Comparison of ENCODE assay signal across 8 cellular contexts in genomic region chr3:52231502-52232278, GRCh38. TPM values are rescaled to one million over a fixed set of nuclear protein-coding genes. Genes with fewer than 3 reads are reported as not detected.
A peak's percentile ranks its signal among the peaks of the same experiment; 100 is the strongest.
DNase-seq lines count a peak whose midpoint lies in the region; ATAC-seq and TF ChIP-seq lines count a peak whose summit lies in the region.

No MANE protein-coding gene starts in this region.

- CTCF ChIA-PET in activated CD8-positive, alpha-beta T cell treated with anti-CD3 and anti-CD28 coated beads, Interleukin-2, amount 10 ng/mL, durations not matched to agents 7 days and 5 days (lab: Charles Lee): interaction anchor here (0.7 to 11.1 kb wide), 26 partner anchors 9 to 181 kb away, joined by 3 to 176 read pairs (median 6); partner anchors contain the start of genes DNAH1, GLYCTK, PPM1M and WDR82

- ATAC-seq in GM18868 (IDR thresholded peaks at IDR 0.05; ENCODE audit: unreplicated experiment): peak; percentile 41
- peak; percentile 88 for ATAC-seq in activated CD8-positive, alpha-beta T cell treated with anti-CD3 and anti-CD28 coated beads, Interleukin-2, amount 10 ng/mL, durations not matched to agents 7 days and 5 days
- peak; percentile 95 for ATAC-seq in effector memory CD8-positive, alpha-beta T cell (replicated peaks)
- peak; percentile 76 for ATAC-seq in stimulated activated naive CD8-positive, alpha-beta T cell treated with anti-CD3 and anti-CD28 coated beads, Interleukin-15, Interleukin-2, amounts not matched to agents 100 U/mL and 50 U/mL, for 24 hours
- no peak for ATAC-seq in HG03521 (IDR thresholded peaks at IDR 0.05; ENCODE audit: unreplicated experiment)

- POLR2A ChIA-PET in activated CD8-positive, alpha-beta T cell treated with anti-CD3 and anti-CD28 coated beads, Interleukin-2, amount 10 ng/mL, durations not matched to agents 7 days and 5 days (lab: Charles Lee): interaction anchor here (0.6 to 2.9 kb wide), 13 partner anchors 9 to 108 kb away, joined by 3 to 17 read pairs (median 6); partner anchors contain the start of genes GLYCTK and WDR82

- peaks cover 62% of the 10 kb centered on the region for H3K4me1 Mint-ChIP-seq in activated CD8-positive, alpha-beta T cell treated with anti-CD3 and anti-CD28 coated beads, Interleukin-2, amount 10 ng/mL, durations not matched to agents 7 days and 5 days (ENCODE audit: low read depth)
- peaks cover 43 to 44% of the 10 kb centered on the region in 2 donors for H3K4me1 Mint-ChIP-seq in effector memory CD8-positive, alpha-beta T cell (ENCODE audit: low read depth in 2 of 2)
- H3K4me1 Mint-ChIP-seq in nephron: no peaks in the 10 kb centered on the region

- peak overlapping the region; percentile 77 for H3K27ac Mint-ChIP-seq in activated CD8-positive, alpha-beta T cell treated with anti-CD3 and anti-CD28 coated beads, Interleukin-2, amount 10 ng/mL, durations not matched to agents 7 days and 5 days
- peak overlapping the region; percentile 62 to 81 for H3K27ac Mint-ChIP-seq in effector memory CD8-positive, alpha-beta T cell
- no peak overlapping the region for H3K27ac Mint-ChIP-seq in nephron

- peak overlapping the region; percentile 38 for H3K4me3 Mint-ChIP-seq in activated CD8-positive, alpha-beta T cell treated with anti-CD3 and anti-CD28 coated beads, Interleukin-2, amount 10 ng/mL, durations not matched to agents 7 days and 5 days
- peak overlapping the region; percentile 46 to 65 for H3K4me3 Mint-ChIP-seq in effector memory CD8-positive, alpha-beta T cell
- H3K4me3 Mint-ChIP-seq in nephron: no peak overlapping the region

- peak; percentile 76 for DNase-seq in 8988T
- DNase-seq in NCI-H460 (ENCODE audit: extremely low read depth, low read depth): peak; percentile 55
- peak; percentile 89 for DNase-seq in activated CD8-positive, alpha-beta T cell treated with anti-CD3 and anti-CD28 coated beads, Interleukin-2, amount 10 ng/mL, durations not matched to agents 7 days and 5 days
- peak; percentile 91 to 92 (median 91) for DNase-seq in effector memory CD8-positive, alpha-beta T cell
- DNase-seq in stimulated activated naive CD8-positive, alpha-beta T cell treated with anti-CD3 and anti-CD28 coated beads, Interleukin-15, Interleukin-2, amounts not matched to agents 100 U/mL and 50 U/mL, for 24 hours: peak; percentile 95

- TF ChIP-seq CTCF in nephron (IDR thresholded peaks at IDR 0.05; ENCODE audit: unreplicated experiment in 3 of 3): peak; percentile 51 to 65 (median 58)

- H3K9me3 Mint-ChIP-seq in activated CD8-positive, alpha-beta T cell treated with anti-CD3 and anti-CD28 coated beads, Interleukin-2, amount 10 ng/mL, durations not matched to agents 7 days and 5 days (ENCODE audit: insufficient read depth): no peaks in the 10 kb centered on the region
- no peaks in the 10 kb centered on the region for H3K9me3 Mint-ChIP-seq in effector memory CD8-positive, alpha-beta T cell
- H3K9me3 Mint-ChIP-seq in nephron: no peaks in the 10 kb centered on the region

- H3K27me3 Mint-ChIP-seq in activated CD8-positive, alpha-beta T cell treated with anti-CD3 and anti-CD28 coated beads, Interleukin-2, amount 10 ng/mL, durations not matched to agents 7 days and 5 days (ENCODE audit: low read depth): no peaks in the 10 kb centered on the region
- no peaks in the 10 kb centered on the region for H3K27me3 Mint-ChIP-seq in effector memory CD8-positive, alpha-beta T cell
- peaks cover 4% of the 10 kb centered on the region for H3K27me3 Mint-ChIP-seq in nephron (ENCODE audit: low read depth)

- peaks cover 65% of the 10 kb centered on the region for H3K36me3 Mint-ChIP-seq in activated CD8-positive, alpha-beta T cell treated with anti-CD3 and anti-CD28 coated beads, Interleukin-2, amount 10 ng/mL, durations not matched to agents 7 days and 5 days (ENCODE audit: low read depth)
- peaks cover 50% of the 10 kb centered on the region for H3K36me3 Mint-ChIP-seq in effector memory CD8-positive, alpha-beta T cell (ENCODE audit: insufficient read depth)
- H3K36me3 Mint-ChIP-seq in nephron (ENCODE audit: low read depth): peaks cover 6% of the 10 kb centered on the region

RNA-seq across cellular contexts. Expression of gene TLR9, which starts 6.2 kb away (rescaled TPM):
- not detected in 2 replicates for total RNA-seq in NCI-H460 (2014; rRNA removed; shearing (Covaris generic))
- not detected in 2 replicates for polyA plus RNA-seq in NCI-H460 (2014; cell fraction: nucleus; rRNA removed)
- total RNA-seq in activated CD8-positive, alpha-beta T cell treated with anti-CD3 and anti-CD28 coated beads, Interleukin-2, amount 10 ng/mL, durations not matched to agents 7 days and 5 days: under 1 TPM; 0.52 to 0.79 TPM

RNA-seq across cellular contexts. Expression of gene TWF2, which starts 7.3 kb away (rescaled TPM):
- 26.6 and 29.3 TPM in 2 replicates for total RNA-seq in NCI-H460 (2014; rRNA removed; shearing (Covaris generic))
- polyA plus RNA-seq in NCI-H460 (2014; cell fraction: nucleus; rRNA removed): 48.6 and 56.5 TPM in 2 replicates
- 100 to 1,000 TPM; 154 to 162 TPM for total RNA-seq in activated CD8-positive, alpha-beta T cell treated with anti-CD3 and anti-CD28 coated beads, Interleukin-2, amount 10 ng/mL, durations not matched to agents 7 days and 5 days

RNA-seq across cellular contexts. Expression of gene PPM1M, which starts 13.9 kb away (rescaled TPM):
- 11.1 and 13.9 TPM in 2 replicates for total RNA-seq in NCI-H460 (2014; rRNA removed; shearing (Covaris generic))
- polyA plus RNA-seq in NCI-H460 (2014; cell fraction: nucleus; rRNA removed): 22.9 and 23.0 TPM in 2 replicates
- 10 to 100 TPM; 90.7 to 91.9 TPM for total RNA-seq in activated CD8-positive, alpha-beta T cell treated with anti-CD3 and anti-CD28 coated beads, Interleukin-2, amount 10 ng/mL, durations not matched to agents 7 days and 5 days

RNA-seq across cellular contexts. Expression of gene ALAS1, which starts 33.7 kb away (rescaled TPM):
- 54.6 and 56.3 TPM in 2 replicates for total RNA-seq in NCI-H460 (2014; rRNA removed; shearing (Covaris generic))
- polyA plus RNA-seq in NCI-H460 (2014; cell fraction: nucleus; rRNA removed): 38.5 and 39.2 TPM in 2 replicates
- 10 to 100 TPM; 57.7 to 60.8 TPM for total RNA-seq in activated CD8-positive, alpha-beta T cell treated with anti-CD3 and anti-CD28 coated beads, Interleukin-2, amount 10 ng/mL, durations not matched to agents 7 days and 5 days

RNA-seq across cellular contexts. Expression of gene WDR82, which starts 46.8 kb away (rescaled TPM):
- 33.5 and 37.9 TPM in 2 replicates for total RNA-seq in NCI-H460 (2014; rRNA removed; shearing (Covaris generic))
- 13.0 and 21.0 TPM in 2 replicates for polyA plus RNA-seq in NCI-H460 (2014; cell fraction: nucleus; rRNA removed)
- 100 to 1,000 TPM; 131 TPM for total RNA-seq in activated CD8-positive, alpha-beta T cell treated with anti-CD3 and anti-CD28 coated beads, Interleukin-2, amount 10 ng/mL, durations not matched to agents 7 days and 5 days

Comparison
In these comparisons a context has a peak if more than half of its experiments do, and no peak if none do; other contexts are left out.
1. H3K27ac Mint-ChIP-seq: peak in activated CD8-positive, alpha-beta T cell treated with anti-CD3 and anti-CD28 coated beads, Interleukin-2, amount 10 ng/mL, durations not matched to agents 7 days and 5 days (single experiment) and effector memory CD8-positive, alpha-beta T cell (2 of 2); none in nephron (0 of 3).
2. H3K4me3 Mint-ChIP-seq: peak in activated CD8-positive, alpha-beta T cell treated with anti-CD3 and anti-CD28 coated beads, Interleukin-2, amount 10 ng/mL, durations not matched to agents 7 days and 5 days (single experiment) and effector memory CD8-positive, alpha-beta T cell (2 of 2); none in nephron (0 of 3).
3. Peak in every context shown above with its lines, with median percentiles within 50 percentile points of each other: DNase-seq.